Comparison of ENCODE assay signal across 1 cellular context in the genomic region with DNA sequence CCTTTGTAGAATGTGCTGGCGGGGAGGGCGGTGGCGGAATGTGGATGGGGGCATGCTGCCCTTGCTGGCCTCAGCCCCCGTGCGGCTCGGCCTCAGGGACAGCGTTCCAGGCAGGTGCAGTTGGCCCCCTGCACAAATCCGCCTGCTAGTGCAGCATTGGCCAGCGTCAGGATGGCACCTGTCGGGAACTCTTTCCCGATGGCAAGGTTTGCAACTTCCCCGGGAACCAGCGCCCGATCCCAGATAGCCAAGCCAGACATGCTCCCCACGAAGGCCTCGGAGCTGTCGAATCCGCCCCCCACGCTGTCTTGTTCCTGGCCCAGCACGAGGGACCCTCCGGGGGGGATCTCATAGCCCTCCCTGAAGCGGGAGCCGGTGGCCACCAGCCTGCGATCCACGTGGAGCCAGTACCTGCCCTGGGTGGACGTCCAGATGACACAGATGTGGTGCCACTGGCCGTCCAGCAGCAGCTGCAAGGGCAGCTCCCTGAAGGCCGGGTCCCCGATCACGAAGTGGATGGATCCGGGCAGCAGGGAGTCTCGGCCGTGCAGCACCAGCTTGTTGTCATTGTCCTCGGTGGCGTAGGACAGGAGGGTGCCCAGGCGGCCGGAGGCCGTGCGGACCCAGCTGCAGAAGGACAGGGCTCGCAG.
TF ChIP-seq lines count a peak whose summit lies in the region.

No MANE protein-coding gene starts in this region.

TF ChIP-seq in IMR-90, 13 proteins besides CTCF, POLR2A, EP300 and RAD21:
- TF ChIP-seq MXI1 (IDR thresholded peaks at IDR 0.05; ENCODE audit: borderline replicate concordance, low read depth, low read length) (no peak), MAFK (IDR thresholded peaks at IDR 0.05; ENCODE audit: low read depth, low read length) (no peak), NFE2L2 (IDR thresholded peaks at IDR 0.05; ENCODE audit: low read depth, low read length) (no peak), CEBPB (IDR thresholded peaks at IDR 0.05; ENCODE audit: low read depth, low read length) (no peak), FOS (IDR thresholded peaks at IDR 0.05; ENCODE audit: low read depth, low read length) (no peak), CHD1 (IDR thresholded peaks at IDR 0.05; ENCODE audit: low read depth, low read length) (no peak), RFX5 (IDR thresholded peaks at IDR 0.05; ENCODE audit: low read depth, low read length) (no peak), BHLHE40 (IDR thresholded peaks at IDR 0.05; ENCODE audit: low read depth, low read length) (no peak), USF2 (IDR thresholded peaks at IDR 0.05; ENCODE audit: low read depth, low read length) (no peak), SMC3 (IDR thresholded peaks at IDR 0.05; ENCODE audit: low read depth, low read length) (no peak), RCOR1 (IDR thresholded peaks at IDR 0.05; ENCODE audit: insufficient replicate concordance, low read length) (no peak), MAZ (IDR thresholded peaks at IDR 0.05; ENCODE audit: borderline replicate concordance, low read depth, low read length) (no peak)
- TF ChIP-seq, protein P1, sequence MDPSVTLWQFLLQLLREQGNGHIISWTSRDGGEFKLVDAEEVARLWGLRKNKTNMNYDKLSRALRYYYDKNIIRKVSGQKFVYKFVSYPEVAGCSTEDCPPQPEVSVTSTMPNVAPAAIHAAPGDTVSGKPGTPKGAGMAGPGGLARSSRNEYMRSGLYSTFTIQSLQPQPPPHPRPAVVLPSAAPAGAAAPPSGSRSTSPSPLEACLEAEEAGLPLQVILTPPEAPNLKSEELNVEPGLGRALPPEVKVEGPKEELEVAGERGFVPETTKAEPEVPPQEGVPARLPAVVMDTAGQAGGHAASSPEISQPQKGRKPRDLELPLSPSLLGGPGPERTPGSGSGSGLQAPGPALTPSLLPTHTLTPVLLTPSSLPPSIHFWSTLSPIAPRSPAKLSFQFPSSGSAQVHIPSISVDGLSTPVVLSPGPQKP (IDR thresholded peaks at IDR 0.05; ENCODE audit: borderline replicate concordance, low read depth, low read length), result no peak
TF ChIP-seq in IMR-90: peak in this region for 0.
